ENCODE assay signal across 9 cellular contexts in the genomic region with DNA sequence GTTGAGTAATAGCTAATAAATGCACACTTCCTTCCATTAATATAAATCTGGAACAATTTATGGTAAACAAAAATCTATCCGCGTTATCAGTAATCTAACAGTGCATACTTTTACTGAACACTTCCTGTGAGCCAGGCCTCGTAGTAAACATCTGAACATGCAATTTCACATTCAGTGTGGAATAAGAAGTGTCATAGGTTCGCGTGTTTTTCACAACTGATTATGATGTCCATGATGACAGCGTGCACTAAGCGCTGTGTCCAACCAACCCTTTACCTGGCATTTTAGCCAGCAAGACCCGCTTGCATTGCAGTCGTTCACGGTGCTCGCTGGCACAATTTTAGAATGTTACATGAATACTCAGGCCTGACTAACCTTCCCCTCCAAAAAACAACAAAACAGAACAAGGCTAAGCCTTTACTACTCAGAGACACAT. TPM values are rescaled to one million over a fixed set of nuclear protein-coding genes. Genes with fewer than 3 reads are reported as not detected.
DNase-seq lines count a peak whose midpoint lies in the region; TF ChIP-seq lines count a peak whose summit lies in the region.
"Had no signal": no experiment of that assay in that cellular context is flagged by ENCODE, and none has a peak within 500 bp of the region (broad histone marks: within the 10 kb centered on the region; RNA-seq: fewer than 3 reads in every experiment).

No MANE protein-coding gene starts in this region.

- WGBS in mammary epithelial cell (ENCODE audit: low coverage, missing lambda C conversion rate), result 22% methylated on average over 11 of the region's 11 CpGs

- dilution Hi-C loops in mammary epithelial cell (cut with HindIII; ENCODE audit: low sequenced_read_pairs), result no loop called here

- H3K4me2 ChIP-seq in mammary epithelial cell (ENCODE audit: insufficient read depth, low read depth, low read length), result peak overlapping the region; percentile 86

- POLR2A ChIA-PET in A673 (lab: Charles Lee; ENCODE audit: low non-redundant PET), result no interaction called here

- DNase-seq in A673 (ENCODE audit: low spot score), result no peak
- DNase-seq in HFF-Myc (ENCODE audit: extremely low read depth, low read depth), result no peak
- no peak for DNase-seq in mammary epithelial cell
- no peak for DNase-seq in NCI-H1048 (lab: John Stamatoyannopoulos, UW)
- DNase-seq in NCI-H1105 treated with DMSO at 0.1 percent for 48 hours (lab: John Stamatoyannopoulos, UW), result no peak
- no peak for DNase-seq in stimulated activated CD4-positive, alpha-beta T cell treated with anti-CD3 and anti-CD28 coated beads, Interleukin-12 subunit alpha, Interleukin-12 subunit beta, amount 100 ng/mL, for 4 hours
- DNase-seq in SW 1271 (lab: John Stamatoyannopoulos, UW), result no peak
- DNase-seq: activated CD4-positive, alpha-beta T cell treated with anti-CD3 and anti-CD28 coated beads for 4 hours had no signal

- H3K36me3 ChIP-seq in A673 (ENCODE audit: insufficient read depth, low read length, poor library complexity, severe bottlenecking), result peaks cover 5% of the 10 kb centered on the region
- peaks cover 6% of the 10 kb centered on the region for H3K36me3 ChIP-seq in mammary epithelial cell (ENCODE audit: insufficient read depth, low read length)

- in situ Hi-C loops in mammary epithelial cell (cut with MboI; ENCODE audit: low sequenced_read_pairs in 2 of 2), result no loop called here

- H3K9me3 ChIP-seq in A673 (ENCODE audit: low read depth, low read length, poor library complexity, severe bottlenecking) (no peaks in the 10 kb centered on the region), mammary epithelial cell (replicated peaks; ENCODE audit: insufficient read depth, low read length) (no peaks in the 10 kb centered on the region), mononuclear cell (ENCODE audit: low read depth, low read length) (no peaks in the 10 kb centered on the region)

- H3K27me3 ChIP-seq in A673 (replicated peaks; ENCODE audit: insufficient read depth, low read depth, low read length, poor library complexity), result no peaks in the 10 kb centered on the region
- H3K27me3 ChIP-seq in mammary epithelial cell (ENCODE audit: insufficient read depth, low read length), result no peaks in the 10 kb centered on the region
- peaks cover 4% of the 10 kb centered on the region for H3K27me3 ChIP-seq in mononuclear cell (ENCODE audit: insufficient read depth, low read length)

- H3K9ac ChIP-seq in mammary epithelial cell (ENCODE audit: insufficient read depth, low read length), result peak overlapping the region; percentile 48

- CTCF ChIA-PET in A673 (lab: Charles Lee), result no interaction called here
- CTCF ChIA-PET in mammary epithelial cell (lab: Charles Lee; ENCODE audit: low non-redundant PET), result no interaction called here

- H3K27ac ChIP-seq in A673 (ENCODE audit: low read depth, low read length, poor library complexity, severe bottlenecking) (peak overlapping the region; percentile 31), mammary epithelial cell (ENCODE audit: insufficient read depth, low read depth, low read length) (no peak overlapping the region)

- intact Hi-C loops in A673 (cut with micrococcal nuclease; ENCODE audit: unreplicated experiment) (no loop called here), mammary epithelial cell (cut with micrococcal nuclease) (loop anchor here (2.0 to 10.0 kb wide), 4 partner anchors 49 to 243 kb away; partner anchors contain the start of genes COQ6 and FAM161B)

- H2AFZ ChIP-seq in mammary epithelial cell (ENCODE audit: low read depth, low read length), result no peak overlapping the region

- H4K20me1 ChIP-seq in mammary epithelial cell (ENCODE audit: insufficient read depth, low read length), result no peaks in the 10 kb centered on the region

- TF ChIP-seq CTCF in A673 (conservative IDR thresholded peaks at IDR 0.05; ENCODE audit: low read depth, low read length) (no peak), HFF-Myc (IDR thresholded peaks at IDR 0.05; ENCODE audit: low read depth, low read length, missing control alignments) (no peak), mammary epithelial cell (conservative IDR thresholded peaks at IDR 0.05 in 1 of 2, IDR thresholded peaks at IDR 0.05 in 1 of 2; ENCODE audit: extremely low read depth in 1 of 2, insufficient read depth in 1 of 2, low read depth in 1 of 2, low read length in 2 of 2) (no peak)

- peaks cover 25% of the 10 kb centered on the region for H3K79me2 ChIP-seq in mammary epithelial cell (ENCODE audit: insufficient read depth, low read length)

- H3K4me1 ChIP-seq in A673 (ENCODE audit: insufficient read depth, low read length, poor library complexity, severe bottlenecking), result peaks cover 8% of the 10 kb centered on the region
- H3K4me1 ChIP-seq in mammary epithelial cell (ENCODE audit: insufficient read depth, low read length), result peaks cover 14% of the 10 kb centered on the region
- peaks cover 29% of the 10 kb centered on the region for H3K4me1 ChIP-seq in mononuclear cell (ENCODE audit: insufficient read depth, low read length)

- H3K4me3 ChIP-seq in A673 (ENCODE audit: low read depth, low read length, poor library complexity, severe bottlenecking) (peak overlapping the region; percentile 87), HFF-Myc (replicated peaks; ENCODE audit: low read depth, low read length) (peak overlapping the region; percentile 92), mammary epithelial cell (replicated peaks in 1 of 3; ENCODE audit: insufficient read depth in 1 of 3, low read depth in 2 of 3, low read length in 3 of 3) (peak overlapping the region; percentile 62 to 79 (median 68)), mononuclear cell (ENCODE audit: low read length) (peak overlapping the region; percentile 67)

- BruUV-seq in A673 (replicated peaks; lab: Mats Ljungman, UMichigan), result no TSS peak
- no TSS peak for BruUV-seq in mammary epithelial cell (replicated peaks; lab: Mats Ljungman, UMichigan)

RNA-seq across cellular contexts. Expression of gene PNMA1, which starts 2.1 kb away (rescaled TPM):
- 48.8 and 51.4 TPM in 2 replicates for total RNA-seq in A673 (2021)
- 10 to 100 TPM; 15.7 to 30.5 TPM for total RNA-seq in mammary epithelial cell
- 17.0 TPM for polyA plus RNA-seq in mammary epithelial cell
- 33.6 TPM for polyA minus RNA-seq in mammary epithelial cell
- total RNA-seq in mononuclear cell, result 23.2 TPM
